Comparison of ENCODE assay signal across 9 cellular contexts in the genomic region with DNA sequence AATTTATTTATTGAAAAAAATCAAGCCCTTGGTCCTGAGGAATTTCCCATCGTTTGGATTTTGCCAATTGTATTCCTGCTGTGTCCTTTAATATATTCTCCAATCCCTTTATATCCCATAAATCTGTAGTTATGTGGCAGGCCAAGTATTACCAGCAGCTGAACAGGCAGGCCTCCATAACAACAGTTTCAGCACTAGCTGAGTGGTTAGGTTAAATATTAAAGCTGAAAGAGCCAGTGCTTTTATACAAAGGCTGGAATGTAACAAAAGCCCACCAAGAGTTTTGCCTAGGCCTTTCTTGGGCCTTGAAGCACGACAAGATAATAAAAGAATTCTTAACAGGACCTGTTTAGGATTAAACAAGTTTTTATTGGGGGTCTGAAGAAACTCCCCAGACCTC.
"Had no signal": no experiment of that assay in that cellular context is flagged by ENCODE, and none has a peak within 500 bp of the region (broad histone marks: within the 10 kb centered on the region; RNA-seq: fewer than 3 reads in every experiment).

No MANE protein-coding gene starts in this region.

- H2AFZ ChIP-seq: GM23248 had no signal

- H3K27ac Mint-ChIP-seq: HFFc6 had no signal

- H3K4me3 Mint-ChIP-seq: HFFc6 had no signal

- H3K4me3 ChIP-seq: GM23248, HAP-1, K562 had no signal

- H3K9ac ChIP-seq: GM23248 had no signal

- H3K4me1 ChIP-seq: HAP-1 had no signal

- H3K9me3 Mint-ChIP-seq: HFFc6 had no signal

- H3K36me3 ChIP-seq: HAP-1 had no signal

- H3K9me3 ChIP-seq: HAP-1 had no signal

- H3K27ac ChIP-seq: GM23248 had no signal

- DNase-seq: GM23248, GOT3, H7, HFFc6, IMR-90, KG1 had no signal

- ATAC-seq: HCT116, K562 had no signal
